8 cellular contexts compared by ENCODE assay signal in genomic region chr6:27694547-27694874, GRCh38.
DNase-seq lines count a peak whose midpoint lies in the region; TF ChIP-seq lines count a peak whose summit lies in the region.

No MANE protein-coding gene starts in this region.

- H3K36me3 ChIP-seq in MM.1S (replicated peaks; ENCODE audit: insufficient read depth, low read length) (no peaks in the 10 kb centered on the region), duodenal mucosa (ENCODE audit: control insufficient read depth in 1 of 2, insufficient read depth in 2 of 2, low read length in 2 of 2) (no peaks in the 10 kb centered on the region), neuron (ENCODE audit: insufficient read depth, low read length) (no peaks in the 10 kb centered on the region)

- H3K9ac ChIP-seq in MM.1S (ENCODE audit: low read length) (no peak overlapping the region), duodenal mucosa (ENCODE audit: low read depth in 1 of 2, low read length in 2 of 2) (peak overlapping the region; percentile 68 to 80)

- DNase-seq in GM12865 (ENCODE audit: low read depth) (no peak), MM.1S (no peak), middle frontal gyrus (ENCODE audit: extremely low spot score, low spot score) (no peak), SIG-M5 treated with dmso at 0.1 percent for 504 hours (lab: John Stamatoyannopoulos, UW; ENCODE audit: unreplicated experiment) (no peak), SKM-1 (lab: John Stamatoyannopoulos, UW; ENCODE audit: unreplicated experiment) (no peak)
- DNase-seq in stimulated activated CD4-positive, alpha-beta T cell treated with anti-CD3 and anti-CD28 coated beads, Interleukin-2, amount 100 ng/mL, for 48 hours = no peak

- H3K4me2 ChIP-seq in MM.1S (ENCODE audit: low read depth, low read length) = peak overlapping the region; percentile 59; the same call in 1 of the 2 replicates

- H2AFZ ChIP-seq in MM.1S (ENCODE audit: low read length) (peak overlapping the region; percentile 75; the same call in 1 of the 2 replicates), neuron (ENCODE audit: low read depth, low read length) (no peak overlapping the region)

- H3K79me2 ChIP-seq in MM.1S (ENCODE audit: low read length) = no peaks in the 10 kb centered on the region

- H3K9me3 ChIP-seq in MM.1S (replicated peaks; ENCODE audit: insufficient read depth, low read length) (no peaks in the 10 kb centered on the region), duodenal mucosa (ENCODE audit: control insufficient read depth in 1 of 2, low read length in 2 of 2) (no peaks in the 10 kb centered on the region), neuron (ENCODE audit: low read length) (no peaks in the 10 kb centered on the region)

- no peaks in the 10 kb centered on the region for H4K20me1 ChIP-seq in MM.1S (ENCODE audit: insufficient read depth, low read length)

- H3K4me1 ChIP-seq in MM.1S (ENCODE audit: low read length) (no peaks in the 10 kb centered on the region), duodenal mucosa (ENCODE audit: control insufficient read depth in 1 of 2, insufficient read depth in 2 of 2, low read length in 2 of 2) (peaks cover 0 to 4% of the 10 kb centered on the region in 2 donors), neuron (ENCODE audit: insufficient read depth, low read length) (no peaks in the 10 kb centered on the region)

- H3K4me3 ChIP-seq in GM12865 (ENCODE audit: low read depth, low read length) = peak overlapping the region; percentile 95
- no peak overlapping the region for H3K4me3 ChIP-seq in MM.1S (ENCODE audit: low read length)
- H3K4me3 ChIP-seq in duodenal mucosa (ENCODE audit: low read depth in 1 of 2, low read length in 2 of 2) = peak overlapping the region; percentile 81 to 92
- peak overlapping the region; percentile 51 for H3K4me3 ChIP-seq in neuron (ENCODE audit: low read length)

- H3F3A ChIP-seq in MM.1S (ENCODE audit: insufficient read depth, low read length) = no peaks in the 10 kb centered on the region

- H3K27ac ChIP-seq in MM.1S (ENCODE audit: low read length) (no peak overlapping the region), duodenal mucosa (ENCODE audit: low read depth, low read length) (no peak overlapping the region)

- H3K9me2 ChIP-seq in MM.1S (replicated peaks; ENCODE audit: insufficient read depth, low read length) = no peaks in the 10 kb centered on the region

- H3K27me3 ChIP-seq in MM.1S (replicated peaks; ENCODE audit: insufficient read depth, low read length) = no peaks in the 10 kb centered on the region
- H3K27me3 ChIP-seq in duodenal mucosa (ENCODE audit: control insufficient read depth in 1 of 2, insufficient read depth in 2 of 2, low read length in 2 of 2) = no peaks in the 10 kb centered on the region
- peaks cover 3% of the 10 kb centered on the region for H3K27me3 ChIP-seq in neuron (ENCODE audit: insufficient read depth, low read length)

- TF ChIP-seq CTCF in GM12865 (IDR thresholded peaks at IDR 0.05; ENCODE audit: insufficient read depth, low read depth, low read length, missing control alignments) (no peak), MM.1S (IDR thresholded peaks at IDR 0.05; ENCODE audit: low read length) (no peak)
